22 cellular contexts compared by ENCODE assay signal in the genomic region with DNA sequence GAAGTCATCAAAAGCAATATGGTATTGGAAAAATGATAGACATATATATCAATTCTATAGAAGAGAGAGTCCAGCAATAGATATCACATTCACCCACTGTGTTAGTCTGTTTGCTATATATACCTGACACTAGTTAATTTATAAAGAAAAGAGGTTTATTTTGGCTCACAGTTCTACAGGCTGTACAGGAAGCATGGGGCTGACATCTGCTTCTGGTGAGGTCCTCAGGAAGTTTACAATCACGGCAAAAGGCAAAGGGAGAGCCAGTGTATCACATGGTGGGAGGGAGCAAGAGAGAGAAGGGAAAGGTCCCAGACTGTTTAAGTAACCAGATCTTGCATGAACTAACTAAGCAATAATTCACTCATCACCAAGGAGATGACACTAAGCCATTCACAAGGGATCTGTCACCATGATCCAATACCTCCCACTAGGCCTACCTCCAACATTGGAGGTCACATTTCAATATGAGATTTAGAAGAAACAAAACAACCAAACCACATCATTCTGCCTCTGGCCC.
"Had no signal": no experiment of that assay in that cellular context is flagged by ENCODE, and none has a peak within 500 bp of the region (broad histone marks: within the 10 kb centered on the region; RNA-seq: fewer than 3 reads in every experiment).

No MANE protein-coding gene starts in this region.

- H3K27me3 ChIP-seq: SJSA1 had no signal

- H3K36me3 ChIP-seq: SJSA1 had no signal

- H3K27ac ChIP-seq: SJSA1 had no signal

- DNase-seq: Karpas-422, KG1, NCI-H1092, NCI-H1105 treated with DMSO at 0.1 percent for 48 hours, NCI-H1417 treated with DMSO at 0.1 percent for 48 hours, NCI-H146, NCI-H1694 treated with DMSO at 0.1 percent for 48 hours, NCI-H1930, NCI-H2081, NCI-H2107, NCI-H345, NCI-H446 treated with DMSO at 0.1 percent for 48 hours, NCI-H510A treated with DMSO at 0.1 percent for 48 hours, NCI-H526, Right ventricle myocardium superior, RPMI8226, SIG-M5, SK-N-SH, SW 1271, T-cell had no signal

- H3K4me3 ChIP-seq: SJSA1 had no signal

- ATAC-seq: T-cell had no signal

- FAIRE-seq: RCC 7860 had no signal

- H3K9me3 ChIP-seq: SJSA1 had no signal
